In genomic region chr6:34696189-34696738, GRCh38 we compare ENCODE assay signal across 8 cellular contexts. TPM values are rescaled to one million over a fixed set of nuclear protein-coding genes. Genes with fewer than 3 reads are reported as not detected.
A peak's percentile ranks its signal among the peaks of the same experiment; 100 is the strongest.
DNase-seq lines count a peak whose midpoint lies in the region; ATAC-seq and TF ChIP-seq lines count a peak whose summit lies in the region.

No MANE protein-coding gene starts in this region.

- peak overlapping the region; percentile 98 to 99 (median 98) for H3K4me3 Mint-ChIP-seq in CD4-positive, CD25-positive, alpha-beta regulatory T cell
- peak overlapping the region; percentile 92 for H3K4me3 Mint-ChIP-seq in activated T-helper 1 cell treated with anti-CD3 and anti-CD28 coated beads, Interleukin-12 subunit alpha, Interleukin-12 subunit beta, Interleukin-2, Interleukin-4 antibody, amounts not matched to agents 30 ng/mL and 10 ng/mL and 1 ng/mL, durations not matched to agents 14 hours and 24 hours and 36 hours

- H3K27ac Mint-ChIP-seq in CD4-positive, CD25-positive, alpha-beta regulatory T cell = peak overlapping the region; percentile 93 to 99 (median 99)
- H3K27ac Mint-ChIP-seq in activated T-helper 1 cell treated with anti-CD3 and anti-CD28 coated beads, Interleukin-12 subunit alpha, Interleukin-12 subunit beta, Interleukin-2, Interleukin-4 antibody, amounts not matched to agents 30 ng/mL and 10 ng/mL and 1 ng/mL, durations not matched to agents 14 hours and 24 hours and 36 hours = peak overlapping the region; percentile 82

- peak overlapping the region; percentile 94 for H3K27ac ChIP-seq in CD4-positive, CD25-positive, alpha-beta regulatory T cell (ENCODE audit: insufficient read depth, low read length, poor library complexity, severe bottlenecking)
- H3K27ac ChIP-seq in heart left ventricle = peak overlapping the region; percentile 84 to 99 (median 96)

- no peak for DNase-seq in CD4-positive, CD25-positive, alpha-beta regulatory T cell
- no peak for DNase-seq in activated T-helper 1 cell treated with anti-CD3 and anti-CD28 coated beads, Interleukin-12 subunit alpha, Interleukin-12 subunit beta, Interleukin-2, Interleukin-4 antibody, amounts not matched to agents 30 ng/mL and 10 ng/mL and 1 ng/mL, durations not matched to agents 14 hours and 24 hours and 36 hours (ENCODE audit: low spot score)
- DNase-seq in heart left ventricle (peak in 3 of 5 donors; percentile 72 to 82 (median 76)), posterior vena cava (ENCODE audit: low spot score) (peak; percentile 86), NCI-H1105 (lab: John Stamatoyannopoulos, UW) (no peak)
- no peak for DNase-seq in activated CD4-positive, alpha-beta T cell treated with anti-CD3 and anti-CD28 coated beads, Interleukin-2, amount 50 U/mL, for 1 hour

- H3K36me3 ChIP-seq in CD4-positive, CD25-positive, alpha-beta regulatory T cell (ENCODE audit: control insufficient read depth, insufficient read depth, low read length) = no peaks in the 10 kb centered on the region
- H3K36me3 ChIP-seq in heart left ventricle = no peaks in the 10 kb centered on the region

- no peak for TF ChIP-seq POLR2A in heart left ventricle (IDR thresholded peaks at IDR 0.05)

- H3K4me1 Mint-ChIP-seq in CD4-positive, CD25-positive, alpha-beta regulatory T cell = peaks cover 13 to 61% (median 38%) of the 10 kb centered on the region in 4 donors
- peaks cover 39% of the 10 kb centered on the region for H3K4me1 Mint-ChIP-seq in activated T-helper 1 cell treated with anti-CD3 and anti-CD28 coated beads, Interleukin-12 subunit alpha, Interleukin-12 subunit beta, Interleukin-2, Interleukin-4 antibody, amounts not matched to agents 30 ng/mL and 10 ng/mL and 1 ng/mL, durations not matched to agents 14 hours and 24 hours and 36 hours (ENCODE audit: low read depth)

- intact Hi-C loops in activated T-helper 1 cell treated with anti-CD3 and anti-CD28 coated beads, Interleukin-12 subunit alpha, Interleukin-12 subunit beta, Interleukin-2, Interleukin-4 antibody, amounts not matched to agents 30 ng/mL and 10 ng/mL and 1 ng/mL, durations not matched to agents 14 hours and 24 hours and 36 hours (cut with micrococcal nuclease) = loop anchor here (1.0 to 2.0 kb wide), 7 partner anchors 24 to 193 kb away; partner anchors contain the start of genes ANKS1A, BLTP3A, SNRPC and TAF11
- intact Hi-C loops in heart left ventricle (cut with DNase I) (loop anchor here in 8 of 10 donors (2.0 to 10.0 kb wide), 5 partner anchors 39 to 171 kb away; partner anchors contain the start of gene SNRPC (in 7 of the 8)), posterior vena cava (cut with DNase I) (no loop called here)

- ATAC-seq in CD4-positive, CD25-positive, alpha-beta regulatory T cell (ENCODE audit: low read depth in 2 of 2) = no peak
- ATAC-seq in GM19395 (IDR thresholded peaks at IDR 0.05; ENCODE audit: unreplicated experiment) (peak; percentile 15), HG03439 (IDR thresholded peaks at IDR 0.05; ENCODE audit: unreplicated experiment) (peak; percentile 36), heart left ventricle (peak; percentile 41 to 76 (median 64))

- H3K9me3 ChIP-seq in CD4-positive, CD25-positive, alpha-beta regulatory T cell (ENCODE audit: control insufficient read depth in 2 of 2, low read length in 2 of 2) = no peaks in the 10 kb centered on the region
- no peaks in the 10 kb centered on the region for H3K9me3 ChIP-seq in heart left ventricle

- H3K9me3 Mint-ChIP-seq in CD4-positive, CD25-positive, alpha-beta regulatory T cell = no peaks in the 10 kb centered on the region
- H3K9me3 Mint-ChIP-seq in activated T-helper 1 cell treated with anti-CD3 and anti-CD28 coated beads, Interleukin-12 subunit alpha, Interleukin-12 subunit beta, Interleukin-2, Interleukin-4 antibody, amounts not matched to agents 30 ng/mL and 10 ng/mL and 1 ng/mL, durations not matched to agents 14 hours and 24 hours and 36 hours = no peaks in the 10 kb centered on the region

- peaks cover 7% of the 10 kb centered on the region for H3K36me3 Mint-ChIP-seq in CD4-positive, CD25-positive, alpha-beta regulatory T cell
- H3K36me3 Mint-ChIP-seq in activated T-helper 1 cell treated with anti-CD3 and anti-CD28 coated beads, Interleukin-12 subunit alpha, Interleukin-12 subunit beta, Interleukin-2, Interleukin-4 antibody, amounts not matched to agents 30 ng/mL and 10 ng/mL and 1 ng/mL, durations not matched to agents 14 hours and 24 hours and 36 hours (ENCODE audit: low read depth) = peaks cover 9% of the 10 kb centered on the region

- H3K4me1 ChIP-seq in CD4-positive, CD25-positive, alpha-beta regulatory T cell (ENCODE audit: control insufficient read depth, insufficient read depth, low read length, poor library complexity, severe bottlenecking) = peaks cover 42% of the 10 kb centered on the region
- peaks cover 7 to 47% (median 29%) of the 10 kb centered on the region in 12 donors for H3K4me1 ChIP-seq in heart left ventricle

- WGBS in heart left ventricle, 4 donors = 0 to 1% (median 1%) methylated on average over 38 to 41 of the region's 41 CpGs

- H3K4me3 ChIP-seq in CD4-positive, CD25-positive, alpha-beta regulatory T cell (ENCODE audit: low read depth, low read length) = peak overlapping the region; percentile 94
- H3K4me3 ChIP-seq in heart left ventricle = peak overlapping the region; percentile 81 to 99 (median 93)

- no peak for TF ChIP-seq CTCF in heart left ventricle (IDR thresholded peaks at IDR 0.05)

- no peaks in the 10 kb centered on the region for H3K27me3 ChIP-seq in CD4-positive, CD25-positive, alpha-beta regulatory T cell (ENCODE audit: control insufficient read depth, insufficient read depth, low read length)
- no peaks in the 10 kb centered on the region for H3K27me3 ChIP-seq in heart left ventricle

- peaks cover 3% of the 10 kb centered on the region for H3K27me3 Mint-ChIP-seq in CD4-positive, CD25-positive, alpha-beta regulatory T cell
- H3K27me3 Mint-ChIP-seq in activated T-helper 1 cell treated with anti-CD3 and anti-CD28 coated beads, Interleukin-12 subunit alpha, Interleukin-12 subunit beta, Interleukin-2, Interleukin-4 antibody, amounts not matched to agents 30 ng/mL and 10 ng/mL and 1 ng/mL, durations not matched to agents 14 hours and 24 hours and 36 hours (ENCODE audit: insufficient read depth) = peaks cover 3% of the 10 kb centered on the region

RNA-seq across cellular contexts. Expression of gene ILRUN, which starts 0.3 kb away (rescaled TPM):
- 89.6 TPM for total RNA-seq in CD4-positive, CD25-positive, alpha-beta regulatory T cell
- polyA plus RNA-seq in CD4-positive, CD25-positive, alpha-beta regulatory T cell = 10 to 100 TPM; 18.7 to 23.4 (median 22.9) TPM
- total RNA-seq in activated T-helper 1 cell treated with anti-CD3 and anti-CD28 coated beads, Interleukin-12 subunit alpha, Interleukin-12 subunit beta, Interleukin-2, Interleukin-4 antibody, amounts not matched to agents 30 ng/mL and 10 ng/mL and 1 ng/mL, durations not matched to agents 14 hours and 24 hours and 36 hours = 62.7 and 64.4 TPM in 2 replicates
- total RNA-seq in heart left ventricle (100 to 1,000 TPM in 8 of 9 donors, 10 to 100 TPM in 1; 91.2 to 191 (median 116) TPM), posterior vena cava (10 to 100 TPM; 74.0 to 83.4 TPM)
- polyA plus RNA-seq in heart left ventricle = 100 to 1,000 TPM in 1 of 2 donors, 10 to 100 TPM in 1; 95.4 to 150 TPM

Comparison
In these comparisons a context has a peak if more than half of its experiments do, and no peak if none do; other contexts are left out.
1. ATAC-seq: peak in GM19395 (single experiment), HG03439 (single experiment) and heart left ventricle (4 of 4); none in CD4-positive, CD25-positive, alpha-beta regulatory T cell (0 of 2).
2. DNase-seq: peak in heart left ventricle (3 of 5) and posterior vena cava (single experiment); none in CD4-positive, CD25-positive, alpha-beta regulatory T cell (0 of 3), activated T-helper 1 cell treated with anti-CD3 and anti-CD28 coated beads, Interleukin-12 subunit alpha, Interleukin-12 subunit beta, Interleukin-2, Interleukin-4 antibody, amounts not matched to agents 30 ng/mL and 10 ng/mL and 1 ng/mL, durations not matched to agents 14 hours and 24 hours and 36 hours (single experiment), NCI-H1105 (single experiment) and activated CD4-positive, alpha-beta T cell treated with anti-CD3 and anti-CD28 coated beads, Interleukin-2, amount 50 U/mL, for 1 hour (single experiment).
3. intact Hi-C loops: an anchor here in activated T-helper 1 cell treated with anti-CD3 and anti-CD28 coated beads, Interleukin-12 subunit alpha, Interleukin-12 subunit beta, Interleukin-2, Interleukin-4 antibody, amounts not matched to agents 30 ng/mL and 10 ng/mL and 1 ng/mL, durations not matched to agents 14 hours and 24 hours and 36 hours (1.0 to 2.0 kb wide) and heart left ventricle (2.0 to 10.0 kb wide); none called in posterior vena cava.